25 cellular contexts compared by ENCODE assay signal in genomic region chr9:132031869-132032583, GRCh38. TPM values are rescaled to one million over a fixed set of nuclear protein-coding genes. Genes with fewer than 3 reads are reported as not detected.
DNase-seq lines count a peak whose midpoint lies in the region; ATAC-seq and TF ChIP-seq lines count a peak whose summit lies in the region.
"Had no signal": no experiment of that assay in that cellular context is flagged by ENCODE, and none has a peak within 500 bp of the region (broad histone marks: within the 10 kb centered on the region; RNA-seq: fewer than 3 reads in every experiment).

No MANE protein-coding gene starts in this region.

- no peaks in the 10 kb centered on the region for H3K36me3 ChIP-seq in HEK293 (ENCODE audit: control insufficient read depth in 2 of 2, insufficient read depth in 1 of 2, low read length in 2 of 2)
- H3K36me3 ChIP-seq in WERI-Rb-1 = no peaks in the 10 kb centered on the region
- no peaks in the 10 kb centered on the region for H3K36me3 ChIP-seq in Peyer's patch
- no peaks in the 10 kb centered on the region for H3K36me3 ChIP-seq in smooth muscle cell (ENCODE audit: low read depth)
- H3K36me3 ChIP-seq: adrenal gland, colonic mucosa, thyroid gland had no signal

- H3K4me3 Mint-ChIP-seq in naive thymus-derived CD8-positive, alpha-beta T cell = no peak overlapping the region
- H3K4me3 Mint-ChIP-seq: activated B cell treated with CpG ODN at 0.5 μM for 24 hours; activated CD8-positive, alpha-beta T cell treated with anti-CD3 and anti-CD28 coated beads for 36 hours; stimulated activated memory B cell treated with anti-CD40 and anti-IgM and Interleukin-4, amounts not matched to agents 10 μg/mL and 1 μg/mL and 100 μg/mL, for 72 hours had no signal

- H3K4me1 ChIP-seq in HEK293 (ENCODE audit: control insufficient read depth, insufficient read depth, low read length) (peaks cover 7% of the 10 kb centered on the region), Peyer's patch (no peaks in the 10 kb centered on the region), smooth muscle cell (ENCODE audit: low read depth) (peaks cover 5% of the 10 kb centered on the region)
- H3K4me1 ChIP-seq: adrenal gland, colonic mucosa had no signal

- ATAC-seq in Right ventricle myocardium inferior (peak; percentile 13), Right ventricle myocardium superior (ENCODE audit: poor library complexity) (no peak)
- ATAC-seq in naive thymus-derived CD8-positive, alpha-beta T cell = no peak
- ATAC-seq: activated CD8-positive, alpha-beta T cell treated with anti-CD3 and anti-CD28 coated beads for 36 hours; stimulated activated memory B cell treated with anti-CD40 and anti-IgM and Interleukin-4, amounts not matched to agents 10 μg/mL and 1 μg/mL and 100 μg/mL, for 72 hours had no signal

- no peak overlapping the region for H2AFZ ChIP-seq in smooth muscle cell (ENCODE audit: low read depth)

- intact Hi-C loops in Right ventricle myocardium inferior (cut with DNase I) = no loop called here
- intact Hi-C loops in Right ventricle myocardium superior (cut with DNase I) = no loop called here

- 97% methylated on average over 10 of the region's 10 CpGs for WGBS in smooth muscle cell (ENCODE audit: low lambda C conversion rate)

- H3F3A ChIP-seq in smooth muscle cell (ENCODE audit: low read depth) = no peaks in the 10 kb centered on the region

- H3K79me2 ChIP-seq in smooth muscle cell (ENCODE audit: low read depth) = peaks cover 54% of the 10 kb centered on the region

- no peaks in the 10 kb centered on the region for H3K27me3 Mint-ChIP-seq in naive thymus-derived CD8-positive, alpha-beta T cell
- H3K27me3 Mint-ChIP-seq: activated B cell treated with CpG ODN at 0.5 μM for 24 hours; activated CD8-positive, alpha-beta T cell treated with anti-CD3 and anti-CD28 coated beads for 36 hours; stimulated activated memory B cell treated with anti-CD40 and anti-IgM and Interleukin-4, amounts not matched to agents 10 μg/mL and 1 μg/mL and 100 μg/mL, for 72 hours had no signal

- H3K27ac ChIP-seq in HEK293 (ENCODE audit: extremely low read depth, low read depth, low read length) = no peak overlapping the region
- H3K27ac ChIP-seq in WERI-Rb-1 = peak overlapping the region; percentile 88
- H3K27ac ChIP-seq in Peyer's patch = no peak overlapping the region
- H3K27ac ChIP-seq in smooth muscle cell (ENCODE audit: low read depth) = no peak overlapping the region
- H3K27ac ChIP-seq: adrenal gland, colonic mucosa, skin epidermis, thyroid gland had no signal

- H3K4me1 Mint-ChIP-seq in naive thymus-derived CD8-positive, alpha-beta T cell = peaks cover 52 to 82% (median 65%) of the 10 kb centered on the region in 4 donors

- H3K27me3 ChIP-seq in WERI-Rb-1 (ENCODE audit: insufficient read depth, low read depth, severe bottlenecking) (no peaks in the 10 kb centered on the region), Peyer's patch (no peaks in the 10 kb centered on the region), smooth muscle cell (ENCODE audit: low read depth) (no peaks in the 10 kb centered on the region)
- H3K27me3 ChIP-seq: adrenal gland, colonic mucosa, thyroid gland had no signal

- H3K4me3 ChIP-seq in HEK293 (ENCODE audit: low read depth, low read length) = no peak overlapping the region
- no peak overlapping the region for H3K4me3 ChIP-seq in WERI-Rb-1 (ENCODE audit: low read depth, low read length)
- H3K4me3 ChIP-seq in Peyer's patch = no peak overlapping the region
- no peak overlapping the region for H3K4me3 ChIP-seq in smooth muscle cell
- H3K4me3 ChIP-seq: adrenal gland, colonic mucosa, skin epidermis, thyroid gland had no signal

- no peak for DNase-seq in Right ventricle myocardium inferior (ENCODE audit: missing footprints)
- DNase-seq in Right ventricle myocardium superior = no peak
- DNase-seq in WERI-Rb-1 = no peak
- DNase-seq in naive thymus-derived CD8-positive, alpha-beta T cell = no peak
- DNase-seq in Peyer's patch = no peak
- no peak for DNase-seq in activated CD4-positive, alpha-beta T cell treated with anti-CD3 and anti-CD28 coated beads, Interleukin-2, amount 50 U/mL, for 1 hour
- no peak for DNase-seq in smooth muscle cell (lab: John Stamatoyannopoulos, UW; ENCODE audit: unreplicated experiment)
- DNase-seq: 8988T; activated B cell treated with CpG ODN at 0.5 μM for 24 hours; activated CD8-positive, alpha-beta T cell treated with anti-CD3 and anti-CD28 coated beads for 36 hours; activated T-cell treated with anti-CD3 and anti-CD28 coated beads for 4 hours; adrenal gland; AML-193; Caco-2; colonic mucosa; glutamatergic neuron; GOT3; MV-4-11; NCI-H2171; stimulated activated CD4-positive, alpha-beta T cell treated with anti-CD3 and anti-CD28 coated beads, Interleukin-2, amount 100 ng/mL, for 24 hours; T1000 had no signal

- H4K20me1 ChIP-seq in smooth muscle cell (ENCODE audit: low read depth) = peaks cover 100% of the 10 kb centered on the region

- no peak for TF ChIP-seq POLR2A in Peyer's patch (IDR thresholded peaks at IDR 0.05)

- H3K9ac ChIP-seq in smooth muscle cell (ENCODE audit: low read depth) = no peak overlapping the region

- POLR2A ChIA-PET in HEK293 (lab: Yijun Ruan, JAX) = no interaction called here
- POLR2A ChIA-PET in naive thymus-derived CD8-positive, alpha-beta T cell (lab: Charles Lee) = no interaction called here

- H3K9me3 ChIP-seq in HEK293 (ENCODE audit: control insufficient read depth, insufficient read depth, low read depth, low read length) = no peaks in the 10 kb centered on the region
- H3K9me3 ChIP-seq in WERI-Rb-1 (ENCODE audit: severe bottlenecking) = no peaks in the 10 kb centered on the region
- H3K9me3 ChIP-seq in Peyer's patch = no peaks in the 10 kb centered on the region
- H3K9me3 ChIP-seq in smooth muscle cell (replicated peaks; ENCODE audit: low read depth) = no peaks in the 10 kb centered on the region
- H3K9me3 ChIP-seq: adrenal gland, Caco-2, colonic mucosa, thyroid gland had no signal

- no peak overlapping the region for H3K4me2 ChIP-seq in smooth muscle cell

- no peaks in the 10 kb centered on the region for H3K9me3 Mint-ChIP-seq in naive thymus-derived CD8-positive, alpha-beta T cell
- H3K9me3 Mint-ChIP-seq: activated B cell treated with CpG ODN at 0.5 μM for 24 hours; activated CD8-positive, alpha-beta T cell treated with anti-CD3 and anti-CD28 coated beads for 36 hours; stimulated activated memory B cell treated with anti-CD40 and anti-IgM and Interleukin-4, amounts not matched to agents 10 μg/mL and 1 μg/mL and 100 μg/mL, for 72 hours had no signal

- H3K36me3 Mint-ChIP-seq in naive thymus-derived CD8-positive, alpha-beta T cell = peaks cover 0 to 5% (median 0%) of the 10 kb centered on the region in 3 donors

- H3K27ac Mint-ChIP-seq in naive thymus-derived CD8-positive, alpha-beta T cell = peak overlapping the region in 4 of 10 donors; percentile 14 to 86 (median 38)
- H3K27ac Mint-ChIP-seq: activated B cell treated with CpG ODN at 0.5 μM for 24 hours; activated CD8-positive, alpha-beta T cell treated with anti-CD3 and anti-CD28 coated beads for 36 hours; stimulated activated memory B cell treated with anti-CD40 and anti-IgM and Interleukin-4, amounts not matched to agents 10 μg/mL and 1 μg/mL and 100 μg/mL, for 72 hours had no signal

- CTCF ChIA-PET in HEK293 (lab: Yijun Ruan, JAX) = no interaction called here

- TF ChIP-seq CTCF in HEK293 (tag by site-specific recombination; IDR thresholded peaks at IDR 0.05) (no peak), WERI-Rb-1 (IDR thresholded peaks at IDR 0.05; ENCODE audit: low read depth, low read length) (no peak), Peyer's patch (IDR thresholded peaks at IDR 0.05) (no peak), smooth muscle cell (IDR thresholded peaks at IDR 0.05; ENCODE audit: borderline replicate concordance, insufficient read depth, poor library complexity, severe bottlenecking) (no peak)

TF ChIP-seq in HEK293, 187 proteins besides CTCF, POLR2A, EP300 and RAD21 (continues in another document):
- no peak for TF ChIP-seq KLF7 (tag by site-specific recombination; IDR thresholded peaks at IDR 0.05; ENCODE audit: borderline replicate concordance)
- no peak for TF ChIP-seq ZNF335 (tag by site-specific recombination; conservative IDR thresholded peaks at IDR 0.05)
- no peak for TF ChIP-seq ZNF518A (tag by site-specific recombination; conservative IDR thresholded peaks at IDR 0.05; ENCODE audit: low read depth)

RNA-seq across cellular contexts. Expression of gene MED27, which starts 47.6 kb away (rescaled TPM):
- 15.1 TPM for total RNA-seq in Right ventricle myocardium inferior
- 13.7 TPM for total RNA-seq in Right ventricle myocardium superior
- 10 to 100 TPM; 14.3 to 15.7 TPM for total RNA-seq in naive thymus-derived CD8-positive, alpha-beta T cell
- 10 to 100 TPM; 36.3 to 43.4 (median 36.6) TPM for polyA plus RNA-seq in naive thymus-derived CD8-positive, alpha-beta T cell
- 1 to 10 TPM; 4.1 to 6.3 (median 5.7) TPM for total RNA-seq in Peyer's patch
- total RNA-seq in smooth muscle cell = 22.1 and 24.0 TPM in 2 replicates
- 47.5 and 50.0 TPM in 2 replicates for polyA plus RNA-seq in smooth muscle cell
